Comparison of ENCODE assay signal across 9 cellular contexts in genomic region chrX:49876750-49877149, GRCh38. TPM values are rescaled to one million over a fixed set of nuclear protein-coding genes. Genes with fewer than 3 reads are reported as not detected.
A peak's percentile ranks its signal among the peaks of the same experiment; 100 is the strongest.
DNase-seq lines count a peak whose midpoint lies in the region; ATAC-seq and TF ChIP-seq lines count a peak whose summit lies in the region.
"Had no signal": no experiment of that assay in that cellular context is flagged by ENCODE, and none has a peak within 500 bp of the region (broad histone marks: within the 10 kb centered on the region; RNA-seq: fewer than 3 reads in every experiment).

No MANE protein-coding gene starts in this region.

- peak; percentile 46 for TF ChIP-seq CTCF in CD14-positive monocyte (IDR thresholded peaks at IDR 0.05)
- TF ChIP-seq CTCF in GM12873 (IDR thresholded peaks at IDR 0.05; ENCODE audit: insufficient read depth, low read depth, low read length, missing control alignments): peak; percentile 49

- H3K36me3 Mint-ChIP-seq in CD14-positive monocyte: no peaks in the 10 kb centered on the region
- peaks cover 0 to 2% (median 0%) of the 10 kb centered on the region in 3 donors for H3K36me3 Mint-ChIP-seq in naive thymus-derived CD8-positive, alpha-beta T cell

- H3K4me1 Mint-ChIP-seq in CD14-positive monocyte: peaks cover 27% of the 10 kb centered on the region
- H3K4me1 Mint-ChIP-seq in naive thymus-derived CD8-positive, alpha-beta T cell: peaks cover 3 to 26% (median 17%) of the 10 kb centered on the region in 4 donors

- no peak for ATAC-seq in naive thymus-derived CD8-positive, alpha-beta T cell
- ATAC-seq in sciatic nerve (no peak), HG02938 (IDR thresholded peaks at IDR 0.05; ENCODE audit: unreplicated experiment) (no peak)
- ATAC-seq: mucosa of descending colon had no signal

- H3K9me3 Mint-ChIP-seq in CD14-positive monocyte: peaks cover 0 to 3% (median 0%) of the 10 kb centered on the region in 7 donors
- no peaks in the 10 kb centered on the region for H3K9me3 Mint-ChIP-seq in naive thymus-derived CD8-positive, alpha-beta T cell

- intact Hi-C loops in CD14-positive monocyte (cut with micrococcal nuclease) (no loop called here), sciatic nerve (cut with DNase I) (no loop called here)

- H3K27ac Mint-ChIP-seq in CD14-positive monocyte: peak overlapping the region in 2 of 7 donors; percentile 41 to 71
- peak overlapping the region in 6 of 10 donors; percentile 60 to 89 (median 80) for H3K27ac Mint-ChIP-seq in naive thymus-derived CD8-positive, alpha-beta T cell

- H3K27me3 Mint-ChIP-seq in CD14-positive monocyte (ENCODE audit: low read depth in 3 of 3): peaks cover 0 to 2% (median 0%) of the 10 kb centered on the region in 3 donors
- no peaks in the 10 kb centered on the region for H3K27me3 Mint-ChIP-seq in naive thymus-derived CD8-positive, alpha-beta T cell

- DNase-seq in CD14-positive monocyte (ENCODE audit: low spot score): no peak
- DNase-seq in NCI-H226: peak; percentile 5
- peak; percentile 79 for DNase-seq in cerebellar cortex (ENCODE audit: low spot score)
- peak in 5 of 10 donors; percentile 6 to 33 (median 23) for DNase-seq in naive thymus-derived CD8-positive, alpha-beta T cell
- DNase-seq in sciatic nerve (ENCODE audit: low spot score): no peak
- DNase-seq in NOMO-1 (lab: John Stamatoyannopoulos, UW; ENCODE audit: unreplicated experiment in 2 of 2): no peak

- POLR2A ChIA-PET in naive thymus-derived CD8-positive, alpha-beta T cell (lab: Charles Lee): interaction anchor here (0.5 kb wide), 1 partner anchor 328 kb away, joined by 4 read pairs; the partner anchor contains the start of gene CCNB3

- H3K4me3 Mint-ChIP-seq in CD14-positive monocyte: no peak overlapping the region
- H3K4me3 Mint-ChIP-seq in naive thymus-derived CD8-positive, alpha-beta T cell: peak overlapping the region in 4 of 10 donors; percentile 7 to 75 (median 47)

RNA-seq across cellular contexts. Expression of gene USP27X, which starts 2.5 kb away (rescaled TPM):
- polyA plus RNA-seq in CD14-positive monocyte: under 1 TPM; 0.16 to 0.23 TPM
- 1 to 10 TPM; 5.7 to 6.5 TPM for total RNA-seq in naive thymus-derived CD8-positive, alpha-beta T cell
- under 1 TPM; 0.30 to 0.60 (median 0.39) TPM for polyA plus RNA-seq in naive thymus-derived CD8-positive, alpha-beta T cell
- 4.4 TPM for total RNA-seq in sciatic nerve

RNA-seq across cellular contexts. Expression of gene CLCN5, which starts 45.6 kb away (rescaled TPM):
- polyA plus RNA-seq in CD14-positive monocyte: 1 to 10 TPM; 4.1 to 4.2 TPM
- 1 to 10 TPM; 1.5 to 2.5 TPM for total RNA-seq in naive thymus-derived CD8-positive, alpha-beta T cell
- 1 to 10 TPM in 1 of 3 donors, under 1 TPM in 2; 0.72 to 1.1 (median 0.92) TPM for polyA plus RNA-seq in naive thymus-derived CD8-positive, alpha-beta T cell
- 11.5 TPM for total RNA-seq in sciatic nerve

RNA-seq across cellular contexts. Expression of gene PAGE4, which starts 47.6 kb away (rescaled TPM):
- polyA plus RNA-seq in CD14-positive monocyte: not detected
- not detected for total RNA-seq in naive thymus-derived CD8-positive, alpha-beta T cell
- polyA plus RNA-seq in naive thymus-derived CD8-positive, alpha-beta T cell: not detected
- total RNA-seq in sciatic nerve: not detected
- total RNA-seq: mucosa of descending colon had no signal

Comparison
In these comparisons a context has a peak if more than half of its experiments do, and no peak if none do; other contexts are left out.
1. DNase-seq: peak in NCI-H226 (single experiment) and cerebellar cortex (single experiment); none in CD14-positive monocyte (single experiment), sciatic nerve (single experiment) and NOMO-1 (0 of 2).